Comparison of ENCODE assay signal across 1 cellular context in genomic region chr9:83629433-83630104, GRCh38.
TF ChIP-seq lines count a peak whose summit lies in the region.

No MANE protein-coding gene starts in this region.

TF ChIP-seq in HepG2, 621 proteins besides CTCF, POLR2A, EP300 and RAD21 (continued from another document and continues in another):
- no peak for TF ChIP-seq ZNF234 (CRISPR knock-in tag; conservative IDR thresholded peaks at IDR 0.05)
- TF ChIP-seq NCOA2 (CRISPR knock-in tag; IDR thresholded peaks at IDR 0.05): peak; percentile 73
- no peak for TF ChIP-seq GPN1 (CRISPR knock-in tag; IDR thresholded peaks at IDR 0.05; ENCODE audit: borderline replicate concordance)
- no peak for TF ChIP-seq MYNN (CRISPR knock-in tag; IDR thresholded peaks at IDR 0.05; ENCODE audit: low read depth)
- TF ChIP-seq HCFC1 (IDR thresholded peaks at IDR 0.05; ENCODE audit: low read depth, low read length): no peak
- no peak for TF ChIP-seq PLRG1 (conservative IDR thresholded peaks at IDR 0.05)
- no peak for TF ChIP-seq ZNF296 (CRISPR knock-in tag; conservative IDR thresholded peaks at IDR 0.05)
- no peak for TF ChIP-seq ZNF674 (CRISPR knock-in tag; IDR thresholded peaks at IDR 0.05; ENCODE audit: low read depth)
- TF ChIP-seq ZFP36L1 (CRISPR knock-in tag; IDR thresholded peaks at IDR 0.05): peak; percentile 82; the same call in 1 of the 2 replicates
- TF ChIP-seq SMARCC2 (IDR thresholded peaks at IDR 0.05): no peak
- peak; percentile 80 for TF ChIP-seq IKZF4 (CRISPR knock-in tag; IDR thresholded peaks at IDR 0.05; ENCODE audit: borderline replicate concordance, low read depth, not compliant biosample characterization)
- TF ChIP-seq ETS1 (CRISPR knock-in tag; IDR thresholded peaks at IDR 0.05): no peak
- TF ChIP-seq ZNF543 (CRISPR knock-in tag; IDR thresholded peaks at IDR 0.05): peak; percentile 53; the same call in 1 of the 2 replicates
- peak; percentile 80 for TF ChIP-seq ZMYM3 (CRISPR knock-in tag; IDR thresholded peaks at IDR 0.05)
- no peak for TF ChIP-seq HNRNPL (IDR thresholded peaks at IDR 0.05; ENCODE audit: low read depth, low read length)
- no peak for TF ChIP-seq ZNF280B (CRISPR knock-in tag; IDR thresholded peaks at IDR 0.05; ENCODE audit: borderline replicate concordance)
- TF ChIP-seq ZNF562 (CRISPR knock-in tag; IDR thresholded peaks at IDR 0.05; ENCODE audit: borderline replicate concordance): no peak
- TF ChIP-seq GFI1 (CRISPR knock-in tag; IDR thresholded peaks at IDR 0.05; ENCODE audit: borderline replicate concordance): peak; percentile 47; the same call in 1 of the 2 replicates
- TF ChIP-seq MAFK (conservative IDR thresholded peaks at IDR 0.05 in 1 of 2, IDR thresholded peaks at IDR 0.05 in 1 of 2; ENCODE audit: low read length in 2 of 2): no peak
- TF ChIP-seq MIER2 (CRISPR knock-in tag; IDR thresholded peaks at IDR 0.05): peak; percentile 23; the same call in 1 of the 2 replicates
- no peak for TF ChIP-seq BATF2 (CRISPR knock-in tag; IDR thresholded peaks at IDR 0.05)
- TF ChIP-seq FOXP1 (IDR thresholded peaks at IDR 0.05): peak; percentile 38; the same call in 1 of the 2 replicates
- peak; percentile 83 for TF ChIP-seq FOXP1 (CRISPR knock-in tag; IDR thresholded peaks at IDR 0.05)
- peak; percentile 65 for TF ChIP-seq ZNF687 (CRISPR knock-in tag; IDR thresholded peaks at IDR 0.05)
- TF ChIP-seq YEATS4 (CRISPR knock-in tag; IDR thresholded peaks at IDR 0.05; ENCODE audit: borderline replicate concordance): peak; percentile 53; the same call in 1 of the 2 replicates
- 0 out of 2 replicates have a peak, but pooled peaks have one; percentile 43 for TF ChIP-seq ZKSCAN8 (CRISPR knock-in tag; IDR thresholded peaks at IDR 0.05; ENCODE audit: borderline replicate concordance)
- no peak for TF ChIP-seq ZFP36L2 (CRISPR knock-in tag; IDR thresholded peaks at IDR 0.05)
- no peak for TF ChIP-seq ZNF3 (CRISPR knock-in tag; IDR thresholded peaks at IDR 0.05)
- TF ChIP-seq ZNF44 (CRISPR knock-in tag; IDR thresholded peaks at IDR 0.05): peak; percentile 53; the same call in 1 of the 2 replicates
- TF ChIP-seq ZNF572 (CRISPR knock-in tag; IDR thresholded peaks at IDR 0.05): peak; percentile 80; the same call in 1 of the 2 replicates
- TF ChIP-seq PAWR (CRISPR knock-in tag; IDR thresholded peaks at IDR 0.05; ENCODE audit: borderline replicate concordance): no peak
- no peak for TF ChIP-seq MXD3 (CRISPR knock-in tag; IDR thresholded peaks at IDR 0.05)
- no peak for TF ChIP-seq ZFYVE20 (CRISPR knock-in tag; IDR thresholded peaks at IDR 0.05; ENCODE audit: borderline replicate concordance, low read depth)
- TF ChIP-seq KIAA2018 (CRISPR knock-in tag; IDR thresholded peaks at IDR 0.05; ENCODE audit: borderline replicate concordance): no peak
- TF ChIP-seq CHD2 (IDR thresholded peaks at IDR 0.05; ENCODE audit: low read depth, low read length): 0 out of 2 replicates have a peak, but pooled peaks have one; percentile 17
- peak; percentile 93 for TF ChIP-seq ZNF556 (CRISPR knock-in tag; IDR thresholded peaks at IDR 0.05; ENCODE audit: borderline replicate concordance)
- TF ChIP-seq ZNF142 (CRISPR knock-in tag; IDR thresholded peaks at IDR 0.05): no peak
- TF ChIP-seq ZC3H13 (CRISPR knock-in tag; IDR thresholded peaks at IDR 0.05): 0 out of 2 replicates have a peak, but pooled peaks have one; percentile 13
